In genomic region chr17:46193246-46193625, GRCh38 we compare ENCODE assay signal across 8 cellular contexts. TPM values are rescaled to one million over a fixed set of nuclear protein-coding genes. Genes with fewer than 3 reads are reported as not detected.
DNase-seq lines count a peak whose midpoint lies in the region; ATAC-seq and TF ChIP-seq lines count a peak whose summit lies in the region.

Gene KANSL1 (minus strand): TSS chr17:46193429. CDS start chr17:46172143, 21,286 bp downstream.

- H3K36me3 ChIP-seq in Caco-2 (ENCODE audit: control insufficient read depth, insufficient read depth, low read length) = no peaks in the 10 kb centered on the region
- H3K36me3 ChIP-seq in NT2/D1 (ENCODE audit: insufficient read depth, insufficient read length, low read length) = peaks cover 7% of the 10 kb centered on the region
- H3K36me3 ChIP-seq in mucosa of descending colon (ENCODE audit: low read depth) = no peaks in the 10 kb centered on the region

- H3K27me3 Mint-ChIP-seq in Caco-2 (ENCODE audit: insufficient read depth, unreplicated experiment) = no peaks in the 10 kb centered on the region

- ATAC-seq in GM21360 (IDR thresholded peaks at IDR 0.05; ENCODE audit: unreplicated experiment) (peak; percentile 58), mucosa of descending colon (peak; percentile 86)

- peak within 1 kb of the TSS; percentile 98 for H3K4me3 Mint-ChIP-seq in Caco-2 (ENCODE audit: unreplicated experiment)

- no TSS peak for BruUV-seq in Caco-2 (replicated peaks; lab: Mats Ljungman, UMichigan)

- H3K4me3 ChIP-seq in Caco-2 (ENCODE audit: low read depth, low read length) = peak within 1 kb of the TSS; percentile 97
- peak within 1 kb of the TSS; percentile 98 for H3K4me3 ChIP-seq in NT2/D1 (ENCODE audit: insufficient read length, low read depth)
- peak within 1 kb of the TSS; percentile 94 for H3K4me3 ChIP-seq in mucosa of descending colon

- peak within 1 kb of the TSS; percentile 97 for H3K27ac Mint-ChIP-seq in Caco-2 (ENCODE audit: unreplicated experiment)

- H3K27me3 ChIP-seq in Caco-2 (replicated peaks; ENCODE audit: control insufficient read depth, insufficient read depth, low read length) (no peaks in the 10 kb centered on the region), NT2/D1 (ENCODE audit: insufficient read depth, insufficient read length) (no peaks in the 10 kb centered on the region)

- H3K9me3 Mint-ChIP-seq in Caco-2 (ENCODE audit: unreplicated experiment) = no peaks in the 10 kb centered on the region

- peaks cover 35% of the 10 kb centered on the region for H3K36me3 Mint-ChIP-seq in Caco-2 (ENCODE audit: insufficient read depth, unreplicated experiment)

- H3K4me1 ChIP-seq in Caco-2 (peaks cover 25% of the 10 kb centered on the region), NT2/D1 (ENCODE audit: insufficient read depth, insufficient read length) (peaks cover 3% of the 10 kb centered on the region), mucosa of descending colon (ENCODE audit: low read depth) (peaks cover 14% of the 10 kb centered on the region)

- H3K4me1 Mint-ChIP-seq in Caco-2 (ENCODE audit: low read depth, unreplicated experiment) = peaks cover 22% of the 10 kb centered on the region

- CTCF ChIA-PET in Caco-2 (lab: Charles Lee) = interaction anchor here (0.5 to 1.7 kb wide), 39 partner anchors 9 to 1975 kb away, joined by 3 to 47 read pairs (median 5); no protein-coding TSS in a partner anchor

- TF ChIP-seq CTCF in Caco-2 (IDR thresholded peaks at IDR 0.05; ENCODE audit: insufficient read depth in 1 of 2, low read depth in 1 of 2, low read length in 1 of 2, severe bottlenecking in 1 of 2, unreplicated experiment in 1 of 2) (peak in 1 of 2 experiments; percentile 26), mucosa of descending colon (IDR thresholded peaks at IDR 0.05) (peak; percentile 35)

- H3K9me3 ChIP-seq in Caco-2 (no peaks in the 10 kb centered on the region), NT2/D1 (ENCODE audit: insufficient read depth, low read length) (peaks cover 12% of the 10 kb centered on the region), mucosa of descending colon (no peaks in the 10 kb centered on the region)

- intact Hi-C loops in Caco-2 (cut with micrococcal nuclease; ENCODE audit: unreplicated experiment) (loop anchor here (1.0 to 10.0 kb wide), 2 partner anchors 92 to 149 kb away; no protein-coding TSS in a partner anchor), mucosa of descending colon (cut with DNase I, micrococcal nuclease) (loop anchor here in 1 of 2 donors (10.0 kb wide), 1 partner anchor 148 kb away; no protein-coding TSS in a partner anchor)

- peak within 1 kb of the TSS; percentile 100 for H3K9ac ChIP-seq in NT2/D1 (ENCODE audit: insufficient read length, low read depth)

- POLR2A ChIA-PET in Caco-2 (lab: Charles Lee) = interaction anchor here (0.5 to 1.0 kb wide), 7 partner anchors 16 to 149 kb away, joined by 3 to 5 read pairs (median 3); no protein-coding TSS in a partner anchor

- DNase-seq in Caco-2 = peak; percentile 90 to 93
- peak in 72 of 76 experiments; percentile 16 to 85 (median 72) for DNase-seq in HUDEP-2 (lab: John Stamatoyannopoulos, UW; ENCODE audit: unreplicated experiment in 76 of 76)
- DNase-seq in NT2/D1 (ENCODE audit: low read depth, low spot score) = peak; percentile 61
- peak; percentile 93 for DNase-seq in activated CD8-positive, alpha-beta memory T cell treated with anti-CD3 and anti-CD28 coated beads, Interleukin-2, amount 50 U/mL, for 48 hours
- DNase-seq in epidermal melanocyte (ENCODE audit: insufficient read length, low spot score) = peak; percentile 88
- peak; percentile 86 to 96 (median 89) for DNase-seq in mucosa of descending colon
- peak; percentile 68 for DNase-seq in stimulated activated CD8-positive, alpha-beta memory T cell treated with anti-CD3 and anti-CD28 coated beads, Interleukin-4, amount 100 ng/mL, for 24 hours (ENCODE audit: low read depth)

RNA-seq across cellular contexts. Expression of gene KANSL1, which starts in this region (rescaled TPM):
- total RNA-seq in Caco-2 (2022) (83.0 and 88.9 TPM in 2 replicates), mucosa of descending colon (100 to 1,000 TPM in 1 of 3 donors, 10 to 100 TPM in 2; 80.2 to 107 (median 88.8) TPM)

Comparison
In these comparisons a context has a peak if more than half of its experiments do, and no peak if none do; other contexts are left out.
1. Peak in every context shown above with its lines: DNase-seq, ATAC-seq and H3K4me3 ChIP-seq.